ENCODE assay signal across 1 cellular context in the genomic region with DNA sequence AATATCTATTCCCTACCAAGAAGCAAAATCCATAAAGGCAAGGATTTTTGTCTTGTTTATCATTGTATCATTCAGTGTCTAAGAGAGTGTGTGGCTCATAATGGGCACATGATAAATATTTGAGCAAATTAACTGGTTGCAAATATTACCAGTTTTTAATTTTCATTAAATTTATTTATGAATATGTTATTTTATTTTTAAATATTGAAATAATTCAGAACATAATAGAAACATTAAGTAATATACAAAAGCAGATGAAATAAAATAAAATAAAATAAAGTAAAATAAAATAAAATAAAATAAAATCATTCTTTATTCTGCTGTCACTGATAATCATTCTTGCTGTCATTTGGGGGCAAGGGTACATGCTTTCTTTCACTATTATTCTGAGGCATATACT.
TF ChIP-seq lines count a peak whose summit lies in the region.

No MANE protein-coding gene starts in this region.

TF ChIP-seq in GM23338, 12 proteins besides CTCF, POLR2A, EP300 and RAD21 (continued from another document):
- TF ChIP-seq, protein P1, sequence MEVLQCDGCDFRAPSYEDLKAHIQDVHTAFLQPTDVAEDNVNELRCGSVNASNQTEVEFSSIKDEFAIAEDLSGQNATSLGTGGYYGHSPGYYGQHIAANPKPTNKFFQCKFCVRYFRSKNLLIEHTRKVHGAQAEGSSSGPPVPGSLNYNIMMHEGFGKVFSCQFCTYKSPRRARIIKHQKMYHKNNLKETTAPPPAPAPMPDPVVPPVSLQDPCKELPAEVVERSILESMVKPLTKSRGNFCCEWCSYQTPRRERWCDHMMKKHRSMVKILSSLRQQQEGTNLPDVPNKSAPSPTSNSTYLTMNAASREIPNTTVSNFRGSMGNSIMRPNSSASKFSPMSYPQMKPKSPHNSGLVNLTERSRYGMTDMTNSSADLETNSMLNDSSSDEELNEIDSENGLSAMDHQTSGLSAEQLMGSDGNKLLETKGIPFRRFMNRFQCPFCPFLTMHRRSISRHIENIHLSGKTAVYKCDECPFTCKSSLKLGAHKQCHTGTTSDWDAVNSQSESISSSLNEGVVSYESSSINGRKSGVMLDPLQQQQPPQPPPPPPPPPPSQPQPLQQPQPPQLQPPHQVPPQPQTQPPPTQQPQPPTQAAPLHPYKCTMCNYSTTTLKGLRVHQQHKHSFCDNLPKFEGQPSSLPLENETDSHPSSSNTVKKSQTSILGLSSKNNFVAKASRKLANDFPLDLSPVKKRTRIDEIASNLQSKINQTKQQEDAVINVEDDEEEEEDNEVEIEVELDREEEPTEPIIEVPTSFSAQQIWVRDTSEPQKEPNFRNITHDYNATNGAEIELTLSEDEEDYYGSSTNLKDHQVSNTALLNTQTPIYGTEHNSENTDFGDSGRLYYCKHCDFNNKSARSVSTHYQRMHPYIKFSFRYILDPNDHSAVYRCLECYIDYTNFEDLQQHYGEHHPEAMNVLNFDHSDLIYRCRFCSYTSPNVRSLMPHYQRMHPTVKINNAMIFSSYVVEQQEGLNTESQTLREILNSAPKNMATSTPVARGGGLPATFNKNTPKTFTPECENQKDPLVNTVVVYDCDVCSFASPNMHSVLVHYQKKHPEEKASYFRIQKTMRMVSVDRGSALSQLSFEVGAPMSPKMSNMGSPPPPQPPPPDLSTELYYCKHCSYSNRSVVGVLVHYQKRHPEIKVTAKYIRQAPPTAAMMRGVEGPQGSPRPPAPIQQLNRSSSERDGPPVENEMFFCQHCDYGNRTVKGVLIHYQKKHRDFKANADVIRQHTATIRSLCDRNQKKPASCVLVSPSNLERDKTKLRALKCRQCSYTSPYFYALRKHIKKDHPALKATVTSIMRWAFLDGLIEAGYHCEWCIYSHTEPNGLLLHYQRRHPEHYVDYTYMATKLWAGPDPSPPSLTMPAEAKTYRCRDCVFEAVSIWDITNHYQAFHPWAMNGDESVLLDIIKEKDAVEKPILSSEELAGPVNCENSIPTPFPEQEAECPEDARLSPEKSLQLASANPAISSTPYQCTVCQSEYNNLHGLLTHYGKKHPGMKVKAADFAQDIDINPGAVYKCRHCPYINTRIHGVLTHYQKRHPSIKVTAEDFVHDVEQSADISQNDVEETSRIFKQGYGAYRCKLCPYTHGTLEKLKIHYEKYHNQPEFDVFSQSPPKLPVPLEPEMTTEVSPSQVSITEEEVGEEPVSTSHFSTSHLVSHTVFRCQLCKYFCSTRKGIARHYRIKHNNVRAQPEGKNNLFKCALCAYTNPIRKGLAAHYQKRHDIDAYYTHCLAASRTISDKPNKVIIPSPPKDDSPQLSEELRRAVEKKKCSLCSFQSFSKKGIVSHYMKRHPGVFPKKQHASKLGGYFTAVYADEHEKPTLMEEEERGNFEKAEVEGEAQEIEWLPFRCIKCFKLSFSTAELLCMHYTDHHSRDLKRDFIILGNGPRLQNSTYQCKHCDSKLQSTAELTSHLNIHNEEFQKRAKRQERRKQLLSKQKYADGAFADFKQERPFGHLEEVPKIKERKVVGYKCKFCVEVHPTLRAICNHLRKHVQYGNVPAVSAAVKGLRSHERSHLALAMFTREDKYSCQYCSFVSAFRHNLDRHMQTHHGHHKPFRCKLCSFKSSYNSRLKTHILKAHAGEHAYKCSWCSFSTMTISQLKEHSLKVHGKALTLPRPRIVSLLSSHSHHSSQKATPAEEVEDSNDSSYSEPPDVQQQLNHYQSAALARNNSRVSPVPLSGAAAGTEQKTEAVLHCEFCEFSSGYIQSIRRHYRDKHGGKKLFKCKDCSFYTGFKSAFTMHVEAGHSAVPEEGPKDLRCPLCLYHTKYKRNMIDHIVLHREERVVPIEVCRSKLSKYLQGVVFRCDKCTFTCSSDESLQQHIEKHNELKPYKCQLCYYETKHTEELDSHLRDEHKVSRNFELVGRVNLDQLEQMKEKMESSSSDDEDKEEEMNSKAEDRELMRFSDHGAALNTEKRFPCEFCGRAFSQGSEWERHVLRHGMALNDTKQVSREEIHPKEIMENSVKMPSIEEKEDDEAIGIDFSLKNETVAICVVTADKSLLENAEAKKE (CRISPR knock-in tag; IDR thresholded peaks at IDR 0.05): no peak
- TF ChIP-seq ZNF331 (CRISPR knock-in tag; IDR thresholded peaks at IDR 0.05; ENCODE audit: low read depth): no peak
- TF ChIP-seq POLR2AphosphoS5 (IDR thresholded peaks at IDR 0.05; ENCODE audit: low read depth): no peak
- TF ChIP-seq ZNF114 (CRISPR knock-in tag; IDR thresholded peaks at IDR 0.05): no peak
- TF ChIP-seq, protein P2, sequence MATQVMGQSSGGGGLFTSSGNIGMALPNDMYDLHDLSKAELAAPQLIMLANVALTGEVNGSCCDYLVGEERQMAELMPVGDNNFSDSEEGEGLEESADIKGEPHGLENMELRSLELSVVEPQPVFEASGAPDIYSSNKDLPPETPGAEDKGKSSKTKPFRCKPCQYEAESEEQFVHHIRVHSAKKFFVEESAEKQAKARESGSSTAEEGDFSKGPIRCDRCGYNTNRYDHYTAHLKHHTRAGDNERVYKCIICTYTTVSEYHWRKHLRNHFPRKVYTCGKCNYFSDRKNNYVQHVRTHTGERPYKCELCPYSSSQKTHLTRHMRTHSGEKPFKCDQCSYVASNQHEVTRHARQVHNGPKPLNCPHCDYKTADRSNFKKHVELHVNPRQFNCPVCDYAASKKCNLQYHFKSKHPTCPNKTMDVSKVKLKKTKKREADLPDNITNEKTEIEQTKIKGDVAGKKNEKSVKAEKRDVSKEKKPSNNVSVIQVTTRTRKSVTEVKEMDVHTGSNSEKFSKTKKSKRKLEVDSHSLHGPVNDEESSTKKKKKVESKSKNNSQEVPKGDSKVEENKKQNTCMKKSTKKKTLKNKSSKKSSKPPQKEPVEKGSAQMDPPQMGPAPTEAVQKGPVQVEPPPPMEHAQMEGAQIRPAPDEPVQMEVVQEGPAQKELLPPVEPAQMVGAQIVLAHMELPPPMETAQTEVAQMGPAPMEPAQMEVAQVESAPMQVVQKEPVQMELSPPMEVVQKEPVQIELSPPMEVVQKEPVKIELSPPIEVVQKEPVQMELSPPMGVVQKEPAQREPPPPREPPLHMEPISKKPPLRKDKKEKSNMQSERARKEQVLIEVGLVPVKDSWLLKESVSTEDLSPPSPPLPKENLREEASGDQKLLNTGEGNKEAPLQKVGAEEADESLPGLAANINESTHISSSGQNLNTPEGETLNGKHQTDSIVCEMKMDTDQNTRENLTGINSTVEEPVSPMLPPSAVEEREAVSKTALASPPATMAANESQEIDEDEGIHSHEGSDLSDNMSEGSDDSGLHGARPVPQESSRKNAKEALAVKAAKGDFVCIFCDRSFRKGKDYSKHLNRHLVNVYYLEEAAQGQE (IDR thresholded peaks at IDR 0.05; ENCODE audit: unreplicated experiment): no peak
- no peak for TF ChIP-seq EZH2phosphoT487 (IDR thresholded peaks at IDR 0.05; ENCODE audit: unreplicated experiment)
- TF ChIP-seq, protein P3, sequence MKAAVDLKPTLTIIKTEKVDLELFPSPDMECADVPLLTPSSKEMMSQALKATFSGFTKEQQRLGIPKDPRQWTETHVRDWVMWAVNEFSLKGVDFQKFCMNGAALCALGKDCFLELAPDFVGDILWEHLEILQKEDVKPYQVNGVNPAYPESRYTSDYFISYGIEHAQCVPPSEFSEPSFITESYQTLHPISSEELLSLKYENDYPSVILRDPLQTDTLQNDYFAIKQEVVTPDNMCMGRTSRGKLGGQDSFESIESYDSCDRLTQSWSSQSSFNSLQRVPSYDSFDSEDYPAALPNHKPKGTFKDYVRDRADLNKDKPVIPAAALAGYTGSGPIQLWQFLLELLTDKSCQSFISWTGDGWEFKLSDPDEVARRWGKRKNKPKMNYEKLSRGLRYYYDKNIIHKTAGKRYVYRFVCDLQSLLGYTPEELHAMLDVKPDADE (IDR thresholded peaks at IDR 0.05): no peak
- TF ChIP-seq STAT1 (IDR thresholded peaks at IDR 0.05; ENCODE audit: unreplicated experiment): no peak
- TF ChIP-seq CREB1 (CRISPR knock-in tag; IDR thresholded peaks at IDR 0.05; ENCODE audit: low read depth): no peak
- no peak for TF ChIP-seq NANOG (IDR thresholded peaks at IDR 0.05; ENCODE audit: borderline replicate concordance)
